8 cellular contexts compared by ENCODE assay signal in the genomic region with DNA sequence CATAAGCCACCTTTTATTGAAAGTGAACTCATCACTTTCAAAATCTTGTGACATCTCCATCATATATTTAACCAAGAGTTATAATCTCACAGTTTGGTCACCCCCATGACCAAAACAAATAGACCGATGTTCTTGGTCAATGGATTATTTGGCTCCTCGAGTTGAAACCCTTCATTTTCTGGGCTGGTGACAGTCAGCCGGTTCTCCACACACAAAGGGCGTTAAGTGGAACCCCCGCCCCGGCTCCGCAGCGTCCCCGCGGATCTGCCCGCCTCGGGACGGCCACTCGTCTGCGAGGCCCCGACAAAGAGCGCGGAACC. TPM values are rescaled to one million over a fixed set of nuclear protein-coding genes. Genes with fewer than 3 reads are reported as not detected.
DNase-seq lines count a peak whose midpoint lies in the region; ATAC-seq and TF ChIP-seq lines count a peak whose summit lies in the region.

No MANE protein-coding gene starts in this region.

- H3K4me1 ChIP-seq in breast epithelium: no peaks in the 10 kb centered on the region
- peaks cover 41% of the 10 kb centered on the region for H3K4me1 ChIP-seq in mucosa of descending colon (ENCODE audit: low read depth)

- H3K36me3 Mint-ChIP-seq in stimulated activated naive CD8-positive, alpha-beta T cell treated with anti-CD3 and anti-CD28 coated beads, Interleukin-15, Interleukin-2, amounts not matched to agents 100 ng/mL and 50 ng/mL, for 24 hours (ENCODE audit: low read depth): peaks cover 14% of the 10 kb centered on the region

- no peak for DNase-seq in stimulated activated naive CD8-positive, alpha-beta T cell treated with anti-CD3 and anti-CD28 coated beads, Interleukin-15, Interleukin-2, amounts not matched to agents 100 U/mL and 50 U/mL, for 24 hours
- DNase-seq in breast epithelium (ENCODE audit: low spot score in 2 of 2): no peak
- DNase-seq in mucosa of descending colon: no peak
- DNase-seq in hippocampal formation (lab: John Stamatoyannopoulos, UW): no peak
- no peak for DNase-seq in MV-4-11 (lab: John Stamatoyannopoulos, UW)
- no peak for DNase-seq in NCI-H774 (lab: John Stamatoyannopoulos, UW)

- H3K36me3 ChIP-seq in breast epithelium (no peaks in the 10 kb centered on the region), mucosa of descending colon (ENCODE audit: low read depth) (no peaks in the 10 kb centered on the region)

- no peaks in the 10 kb centered on the region for H3K27me3 ChIP-seq in breast epithelium

- peak overlapping the region; percentile 85 for H3K27ac Mint-ChIP-seq in stimulated activated naive CD8-positive, alpha-beta T cell treated with anti-CD3 and anti-CD28 coated beads, Interleukin-15, Interleukin-2, amounts not matched to agents 100 ng/mL and 50 ng/mL, for 24 hours

- no peaks in the 10 kb centered on the region for H3K27me3 Mint-ChIP-seq in stimulated activated naive CD8-positive, alpha-beta T cell treated with anti-CD3 and anti-CD28 coated beads, Interleukin-15, Interleukin-2, amounts not matched to agents 100 ng/mL and 50 ng/mL, for 24 hours

- no peak for TF ChIP-seq POLR2A in breast epithelium (IDR thresholded peaks at IDR 0.05)

- H3K4me3 ChIP-seq in breast epithelium (peak overlapping the region; percentile 83 to 98 (median 89)), mucosa of descending colon (peak overlapping the region; percentile 82)

- no peak for ATAC-seq in stimulated activated naive CD8-positive, alpha-beta T cell treated with anti-CD3 and anti-CD28 coated beads, Interleukin-15, Interleukin-2, amounts not matched to agents 100 U/mL and 50 U/mL, for 24 hours
- no peak for ATAC-seq in mucosa of descending colon
- ATAC-seq in GM19023 (IDR thresholded peaks at IDR 0.05; ENCODE audit: unreplicated experiment): no peak

- H3K27ac ChIP-seq in breast epithelium: peak overlapping the region; percentile 84 to 94

- H3K4me3 Mint-ChIP-seq in stimulated activated naive CD8-positive, alpha-beta T cell treated with anti-CD3 and anti-CD28 coated beads, Interleukin-15, Interleukin-2, amounts not matched to agents 100 ng/mL and 50 ng/mL, for 24 hours: peak overlapping the region; percentile 85

- H3K9me3 ChIP-seq in breast epithelium: no peaks in the 10 kb centered on the region
- H3K9me3 ChIP-seq in mucosa of descending colon: no peaks in the 10 kb centered on the region

- intact Hi-C loops in breast epithelium (cut with DNase I; ENCODE audit: low total_unique reads) (no loop called here), mucosa of descending colon (cut with DNase I, micrococcal nuclease) (no loop called here)

- H3K9me3 Mint-ChIP-seq in stimulated activated naive CD8-positive, alpha-beta T cell treated with anti-CD3 and anti-CD28 coated beads, Interleukin-15, Interleukin-2, amounts not matched to agents 100 ng/mL and 50 ng/mL, for 24 hours: no peaks in the 10 kb centered on the region

- peaks cover 47% of the 10 kb centered on the region for H3K4me1 Mint-ChIP-seq in stimulated activated naive CD8-positive, alpha-beta T cell treated with anti-CD3 and anti-CD28 coated beads, Interleukin-15, Interleukin-2, amounts not matched to agents 100 ng/mL and 50 ng/mL, for 24 hours (ENCODE audit: low read depth)

- no peak for TF ChIP-seq CTCF in breast epithelium (IDR thresholded peaks at IDR 0.05)
- no peak for TF ChIP-seq CTCF in mucosa of descending colon (IDR thresholded peaks at IDR 0.05)

RNA-seq across cellular contexts. Expression of a gene that starts 0.8 kb away (rescaled TPM):
- 100 to 1,000 TPM; 148 to 398 (median 292) TPM for total RNA-seq in breast epithelium
- 100 to 1,000 TPM; 419 to 945 (median 666) TPM for total RNA-seq in mucosa of descending colon
